ENCODE assay signal across 12 cellular contexts in genomic region chr3:153232737-153233330, GRCh38.
DNase-seq lines count a peak whose midpoint lies in the region; ATAC-seq lines count a peak whose summit lies in the region.
"Had no signal": no experiment of that assay in that cellular context is flagged by ENCODE, and none has a peak within 500 bp of the region (broad histone marks: within the 10 kb centered on the region; RNA-seq: fewer than 3 reads in every experiment).

No MANE protein-coding gene starts in this region.

- ATAC-seq in GM19324 (IDR thresholded peaks at IDR 0.05; ENCODE audit: low FRiP score, unreplicated experiment) = no peak
- no peak for ATAC-seq in left colon

- intact Hi-C loops in left colon (cut with DNase I, micrococcal nuclease) = no loop called here

- DNase-seq in ELR (ENCODE audit: low read depth) = peak; percentile 73
- peak; percentile 64 for DNase-seq in amniotic stem cell (lab: John Stamatoyannopoulos, UW)
- DNase-seq in fibroblast of the conjunctiva (ENCODE audit: low read depth) = peak; percentile 51
- DNase-seq in stromal cell of bone marrow (ENCODE audit: low read depth) = peak; percentile 68
- DNase-seq in left colon = no peak
- no peak for DNase-seq in NCI-H2029 (lab: John Stamatoyannopoulos, UW)
- no peak for DNase-seq in MV-4-11 (lab: John Stamatoyannopoulos, UW)
- DNase-seq: CD4-positive, alpha-beta T cell; GDM1; kidney; stimulated activated CD4-positive, alpha-beta T cell treated with anti-CD3 and anti-CD28 coated beads, Interleukin-2, amount 100 ng/mL, for 24 hours had no signal

Comparison
In these comparisons a context has a peak if more than half of its experiments do, and no peak if none do; other contexts are left out.
1. DNase-seq: peak in ELR (single experiment), amniotic stem cell (single experiment), fibroblast of the conjunctiva (single experiment) and stromal cell of bone marrow (single experiment); none in left colon (0 of 2), NCI-H2029 (single experiment) and MV-4-11 (single experiment).